ENCODE assay signal across 8 cellular contexts in genomic region chr15:41115652-41116115, GRCh38. TPM values are rescaled to one million over a fixed set of nuclear protein-coding genes. Genes with fewer than 3 reads are reported as not detected.
DNase-seq lines count a peak whose midpoint lies in the region; ATAC-seq lines count a peak whose summit lies in the region.

No MANE protein-coding gene starts in this region.

- peak overlapping the region; percentile 100 for H3K9ac ChIP-seq in BLaER1

- H3K4me1 ChIP-seq in BLaER1 (peaks cover 28% of the 10 kb centered on the region), urinary bladder (ENCODE audit: insufficient read depth) (peaks cover 2% of the 10 kb centered on the region)

- H3K27ac ChIP-seq in BLaER1 (peak overlapping the region; percentile 100), urinary bladder (ENCODE audit: low read depth) (peak overlapping the region; percentile 98)

- WGBS in urinary bladder, result under 1% methylated on average over 46 of the region's 46 CpGs

- peaks cover 32% of the 10 kb centered on the region for H3K36me3 ChIP-seq in BLaER1
- no peaks in the 10 kb centered on the region for H3K36me3 ChIP-seq in urinary bladder (ENCODE audit: insufficient read depth)

- H3K4me3 Mint-ChIP-seq in activated naive CD4-positive, alpha-beta T cell treated with anti-CD3 and anti-CD28 coated beads, Interleukin-2, amount 50 U/mL, for 24 hours, result peak overlapping the region; percentile 98

- H3K27me3 ChIP-seq in BLaER1, result no peaks in the 10 kb centered on the region

- DNase-seq in GM19240 (ENCODE audit: insufficient read length, low spot score), result peak; percentile 47
- peak; percentile 64 for DNase-seq in SK-N-DZ (ENCODE audit: low spot score)
- peak; percentile 80 for DNase-seq in cardiac septum (ENCODE audit: low spot score)
- peak; percentile 90 for DNase-seq in posterior vena cava (ENCODE audit: low spot score)

- H3K36me3 Mint-ChIP-seq in activated naive CD4-positive, alpha-beta T cell treated with anti-CD3 and anti-CD28 coated beads, Interleukin-2, amount 50 U/mL, for 24 hours, result peaks cover 4% of the 10 kb centered on the region

- H3K27me3 Mint-ChIP-seq in activated naive CD4-positive, alpha-beta T cell treated with anti-CD3 and anti-CD28 coated beads, Interleukin-2, amount 50 U/mL, for 24 hours, result no peaks in the 10 kb centered on the region

- H3K4me3 ChIP-seq in BLaER1 (peak overlapping the region; percentile 95), urinary bladder (ENCODE audit: low read depth, low read length) (peak overlapping the region; percentile 95)

- peaks cover 44% of the 10 kb centered on the region for H4K20me1 ChIP-seq in BLaER1

- ATAC-seq in HG03442 (IDR thresholded peaks at IDR 0.05; ENCODE audit: unreplicated experiment), result peak; percentile 40

- intact Hi-C loops in cardiac septum (cut with DNase I) (loop anchor here (2.0 to 10.0 kb wide), 5 partner anchors 115 to 219 kb away; partner anchors contain the start of genes CHP1, EXD1, NUSAP1 and OIP5), posterior vena cava (cut with DNase I) (no loop called here)

- H3K27ac Mint-ChIP-seq in activated naive CD4-positive, alpha-beta T cell treated with anti-CD3 and anti-CD28 coated beads, Interleukin-2, amount 50 U/mL, for 24 hours, result peak overlapping the region; percentile 100

- no peaks in the 10 kb centered on the region for H3K9me3 Mint-ChIP-seq in activated naive CD4-positive, alpha-beta T cell treated with anti-CD3 and anti-CD28 coated beads, Interleukin-2, amount 50 U/mL, for 24 hours

- H3K4me1 Mint-ChIP-seq in activated naive CD4-positive, alpha-beta T cell treated with anti-CD3 and anti-CD28 coated beads, Interleukin-2, amount 50 U/mL, for 24 hours, result peaks cover 24% of the 10 kb centered on the region

- H3K4me2 ChIP-seq in BLaER1, result peak overlapping the region; percentile 74

- no peaks in the 10 kb centered on the region for H3K9me3 ChIP-seq in BLaER1

RNA-seq across cellular contexts. Expression of gene INO80, which starts 0.4 kb away (rescaled TPM):
- polyA plus RNA-seq in SK-N-DZ (2014; cell fraction: cytosol; rRNA removed), result 17.7 and 42.3 TPM in 2 replicates
- 15.1 and 17.2 TPM in 2 replicates for polyA plus RNA-seq in SK-N-DZ (2014; cell fraction: nucleus; rRNA removed)
- total RNA-seq in cardiac septum, result 13.3 TPM
- total RNA-seq in posterior vena cava, result 10 to 100 TPM; 21.4 to 25.5 TPM
- 36.6 TPM for total RNA-seq in urinary bladder
- polyA plus RNA-seq in urinary bladder, result 16.1 TPM

Comparison
In these comparisons a context has a peak if more than half of its experiments do, and no peak if none do; other contexts are left out.
1. Peak in every context shown above with its lines: DNase-seq, ATAC-seq, H3K4me3 ChIP-seq and H3K27ac ChIP-seq.